ENCODE assay signal across 8 cellular contexts in the genomic region with DNA sequence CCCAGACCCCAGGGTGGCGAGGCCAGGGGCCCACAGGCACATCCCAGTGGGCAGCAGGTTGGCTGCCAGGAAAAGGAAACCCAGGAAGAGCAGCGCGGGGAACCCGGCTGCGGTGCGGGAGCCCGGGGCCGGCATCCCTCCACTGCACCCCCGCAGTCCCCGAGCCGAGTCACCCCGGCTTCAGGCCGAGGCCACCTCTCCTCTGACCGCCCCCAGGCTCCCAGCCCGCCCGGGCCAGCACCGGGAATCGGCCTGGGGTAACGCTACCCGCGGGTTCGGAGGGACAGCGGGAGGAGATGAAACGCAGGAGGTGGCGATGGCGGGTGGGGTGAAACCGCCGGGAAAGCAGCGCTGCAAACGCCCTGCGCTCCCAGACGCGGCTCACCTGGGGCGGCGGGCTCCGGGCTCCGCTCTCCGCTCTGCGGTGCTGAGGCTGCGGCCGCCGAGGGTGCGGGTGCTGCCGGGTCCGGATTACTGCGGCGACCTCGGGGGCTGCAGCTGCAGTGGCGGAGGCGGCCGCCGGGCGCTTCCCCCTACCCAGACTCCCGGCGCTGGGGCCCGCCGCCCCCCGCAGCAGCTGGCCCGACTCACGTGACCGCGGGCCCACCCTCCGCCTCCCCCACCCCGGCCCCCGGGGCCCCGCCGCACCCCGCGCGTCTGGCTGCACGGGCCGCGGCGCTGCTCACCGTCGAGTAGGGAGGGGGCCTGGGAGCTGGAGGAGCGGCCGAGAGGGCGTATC. TPM values are rescaled to one million over a fixed set of nuclear protein-coding genes. Genes with fewer than 3 reads are reported as not detected.
DNase-seq lines count a peak whose midpoint lies in the region; ATAC-seq and TF ChIP-seq lines count a peak whose summit lies in the region.

A gene with protein sequence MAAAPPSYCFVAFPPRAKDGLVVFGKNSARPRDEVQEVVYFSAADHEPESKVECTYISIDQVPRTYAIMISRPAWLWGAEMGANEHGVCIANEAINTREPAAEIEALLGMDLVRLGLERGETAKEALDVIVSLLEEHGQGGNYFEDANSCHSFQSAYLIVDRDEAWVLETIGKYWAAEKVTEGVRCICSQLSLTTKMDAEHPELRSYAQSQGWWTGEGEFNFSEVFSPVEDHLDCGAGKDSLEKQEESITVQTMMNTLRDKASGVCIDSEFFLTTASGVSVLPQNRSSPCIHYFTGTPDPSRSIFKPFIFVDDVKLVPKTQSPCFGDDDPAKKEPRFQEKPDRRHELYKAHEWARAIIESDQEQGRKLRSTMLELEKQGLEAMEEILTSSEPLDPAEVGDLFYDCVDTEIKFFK (minus strand): TSS at position 545 of the 739 bp plus-strand sequence. CDS start 20,734 bp downstream, outside the sequence.

- H3K36me3 ChIP-seq in Peyer's patch (no peaks in the 10 kb centered on the region), right atrium auricular region (no peaks in the 10 kb centered on the region)

- DNase-seq in AG08395 (ENCODE audit: low spot score) (peak; percentile 60), Peyer's patch (peak; percentile 57 to 73 (median 72)), anterior cingulate cortex (lab: John Stamatoyannopoulos, UW) (peak in 49 of 58 donors; percentile 31 to 74 (median 58)), right atrium auricular region (ENCODE audit: low spot score) (no peak), posterior vena cava (ENCODE audit: low spot score) (peak; percentile 80)

- TF ChIP-seq POLR2A in Peyer's patch (IDR thresholded peaks at IDR 0.05) = no peak

- H3K27ac ChIP-seq in Peyer's patch (peak within 1 kb of the TSS; percentile 83 to 93 (median 86)), right atrium auricular region (peak within 1 kb of the TSS; percentile 73 to 90)

- no peaks in the 10 kb centered on the region for H3K9me3 ChIP-seq in Peyer's patch
- peaks cover 0 to 19% of the 10 kb centered on the region in 2 donors for H3K9me3 ChIP-seq in right atrium auricular region

- H3K27me3 ChIP-seq in Peyer's patch (no peaks in the 10 kb centered on the region), right atrium auricular region (no peaks in the 10 kb centered on the region)

- TF ChIP-seq CTCF in Peyer's patch (IDR thresholded peaks at IDR 0.05) (peak in 1 of 6 experiments; percentile 9), right atrium auricular region (IDR thresholded peaks at IDR 0.05) (peak in 1 of 2 donors; percentile 24)

- ATAC-seq in GM18867 (IDR thresholded peaks at IDR 0.05; ENCODE audit: unreplicated experiment) (peak; percentile 38), HG03066 (IDR thresholded peaks at IDR 0.05; ENCODE audit: low read depth, unreplicated experiment) (peak; percentile 22), HG03095 (IDR thresholded peaks at IDR 0.05; ENCODE audit: unreplicated experiment) (no peak)

- intact Hi-C loops in posterior vena cava (cut with DNase I) = no loop called here

- H3K4me1 ChIP-seq in Peyer's patch = peaks cover 0 to 7% (median 2%) of the 10 kb centered on the region in 4 donors
- H3K4me1 ChIP-seq in right atrium auricular region = peaks cover 0 to 7% of the 10 kb centered on the region in 2 donors

- peak within 1 kb of the TSS; percentile 69 to 91 (median 82) for H3K4me3 ChIP-seq in Peyer's patch
- peak within 1 kb of the TSS; percentile 78 to 97 for H3K4me3 ChIP-seq in right atrium auricular region

RNA-seq across cellular contexts. Expression of the gene that starts here (rescaled TPM):
- total RNA-seq in Peyer's patch (10 to 100 TPM in 1 of 4 donors, 1 to 10 TPM in 3; 3.7 to 34.7 (median 7.4) TPM), right atrium auricular region (10 to 100 TPM; 20.2 to 33.3 TPM), posterior vena cava (10 to 100 TPM; 50.6 to 57.9 TPM)
